28 cellular contexts compared by ENCODE assay signal in genomic region chr10:121772406-121772805, GRCh38.
A peak's percentile ranks its signal among the peaks of the same experiment; 100 is the strongest.
DNase-seq lines count a peak whose midpoint lies in the region; ATAC-seq, FAIRE-seq and TF ChIP-seq lines count a peak whose summit lies in the region.
"Had no signal": no experiment of that assay in that cellular context is flagged by ENCODE, and none has a peak within 500 bp of the region (broad histone marks: within the 10 kb centered on the region; RNA-seq: fewer than 3 reads in every experiment).

No MANE protein-coding gene starts in this region.

- no peak overlapping the region for H3K23ac ChIP-seq in trophoblast cell (ENCODE audit: low read length)

- peak overlapping the region; percentile 28 for H4K91ac ChIP-seq in trophoblast cell (ENCODE audit: low read depth, low read length)

- H2BK12ac ChIP-seq in trophoblast cell (ENCODE audit: low read length): no peak overlapping the region

- no peak overlapping the region for H4K8ac ChIP-seq in trophoblast cell (ENCODE audit: low read depth, low read length)

- H2AFZ ChIP-seq in trophoblast cell (ENCODE audit: insufficient read depth, low read length, poor library complexity): no peak overlapping the region

- H3K4me2 ChIP-seq in trophoblast cell (ENCODE audit: low read length): no peak overlapping the region
- H3K4me2 ChIP-seq: BLaER1 treated with 17β-estradiol and CSF1 and Interleukin-3, amounts not matched to agents 10 nM and 100 nM; SK-N-SH had no signal

- BruUV-seq in Caco-2 (replicated peaks; lab: Mats Ljungman, UMichigan): TSS peak; percentile 84

- H2BK120ac ChIP-seq in trophoblast cell (ENCODE audit: insufficient read depth, low read length, poor library complexity): no peak overlapping the region

- peak; percentile 47 to 58 for DNase-seq in Caco-2
- peak; percentile 3 for DNase-seq in SK-MEL-5 (ENCODE audit: low read depth, low spot score)
- DNase-seq in left ventricle myocardium superior: no peak
- DNase-seq in trophoblast cell: no peak
- DNase-seq in DMS114 treated with DMSO at 0.1 percent for 48 hours (lab: John Stamatoyannopoulos, UW; ENCODE audit: unreplicated experiment): no peak
- no peak for DNase-seq in pancreas
- DNase-seq: activated CD4-positive, alpha-beta T cell treated with anti-CD3 and anti-CD28 coated beads, Interleukin-2, amount 50 U/mL, for 1 hour; brain microvascular endothelial cell; DND-41; effector CD4-positive, alpha-beta T cell; foreskin keratinocyte; hippocampal formation; immature natural killer cell; Kasumi-1; NCI-H1694; NCI-H2171; NCI-H524; Peyer's patch; SK-N-SH; transverse colon had no signal

- no peaks in the 10 kb centered on the region for H3K36me3 ChIP-seq in Caco-2 (ENCODE audit: control insufficient read depth, insufficient read depth, low read length)
- no peaks in the 10 kb centered on the region for H3K36me3 ChIP-seq in trophoblast cell (ENCODE audit: control insufficient read depth in 1 of 2, insufficient read depth in 2 of 2, low read length in 2 of 2)
- no peaks in the 10 kb centered on the region for H3K36me3 ChIP-seq in pancreas
- H3K36me3 ChIP-seq: brain microvascular endothelial cell, Peyer's patch, transverse colon had no signal

- H3K4me3 Mint-ChIP-seq in Caco-2 (ENCODE audit: unreplicated experiment): peak overlapping the region; percentile 40
- H3K4me3 Mint-ChIP-seq: immature natural killer cell had no signal

- peak overlapping the region; percentile 67 for H3K27ac Mint-ChIP-seq in Caco-2 (ENCODE audit: unreplicated experiment)
- H3K27ac Mint-ChIP-seq: immature natural killer cell, progenitor cell of endocrine pancreas had no signal

- peaks cover 21% of the 10 kb centered on the region for H3K9me3 Mint-ChIP-seq in Caco-2 (ENCODE audit: unreplicated experiment)
- H3K9me3 Mint-ChIP-seq: immature natural killer cell had no signal

- POLR2A ChIA-PET in Caco-2 (lab: Charles Lee): interaction anchor here (0.5 to 1.8 kb wide), 4 partner anchors 22 to 340 kb away, joined by 3 to 4 read pairs (median 4); no protein-coding TSS in a partner anchor

- no peak overlapping the region for H2AK5ac ChIP-seq in trophoblast cell (ENCODE audit: low read length)

- no peak overlapping the region for H3K9ac ChIP-seq in trophoblast cell (ENCODE audit: low read length)
- H3K9ac ChIP-seq: BLaER1 treated with 17β-estradiol and CSF1 and Interleukin-3, amounts not matched to agents 10 nM and 100 nM; SK-N-SH had no signal

- intact Hi-C loops in Caco-2 (cut with micrococcal nuclease; ENCODE audit: unreplicated experiment) (loop anchor here (1.0 to 5.0 kb wide), 3 partner anchors 162 to 794 kb away; no protein-coding TSS in a partner anchor), left ventricle myocardium superior (cut with micrococcal nuclease) (no loop called here), pancreas (cut with DNase I) (no loop called here)

- H3K14ac ChIP-seq in trophoblast cell (ENCODE audit: low read length): no peak overlapping the region

- H2BK5ac ChIP-seq in trophoblast cell (ENCODE audit: low read depth, low read length, poor library complexity): no peak overlapping the region

- no peak for FAIRE-seq in pancreas (lab: Jason Lieb, UNC)
- FAIRE-seq: GM12891, H54, HepG2 had no signal

- TF ChIP-seq CTCF in Caco-2 (IDR thresholded peaks at IDR 0.05; ENCODE audit: insufficient read depth in 1 of 2, low read depth in 1 of 2, low read length in 1 of 2, severe bottlenecking in 1 of 2, unreplicated experiment in 1 of 2) (no peak), pancreas (IDR thresholded peaks at IDR 0.05) (no peak)

- no peaks in the 10 kb centered on the region for H3K79me2 ChIP-seq in trophoblast cell (ENCODE audit: control insufficient read depth, insufficient read depth, low read length, poor library complexity)

- peak; percentile 80 for ATAC-seq in left ventricle myocardium superior
- ATAC-seq in GM21528 (IDR thresholded peaks at IDR 0.05; ENCODE audit: low FRiP score, unreplicated experiment): no peak
- ATAC-seq in pancreas: no peak
- ATAC-seq in GM19328 (IDR thresholded peaks at IDR 0.05; ENCODE audit: unreplicated experiment): no peak
- ATAC-seq: foreskin keratinocyte, HepG2 had no signal

- H4K12ac ChIP-seq in trophoblast cell (ENCODE audit: low read depth, low read length): no peak overlapping the region

- no peaks in the 10 kb centered on the region for H3K27me3 Mint-ChIP-seq in Caco-2 (ENCODE audit: insufficient read depth, unreplicated experiment)
- H3K27me3 Mint-ChIP-seq: progenitor cell of endocrine pancreas had no signal

- peaks cover 24% of the 10 kb centered on the region for H3K9me3 ChIP-seq in Caco-2
- peaks cover 2% of the 10 kb centered on the region for H3K9me3 ChIP-seq in trophoblast cell (ENCODE audit: insufficient read depth, low read depth, low read length)
- no peaks in the 10 kb centered on the region for H3K9me3 ChIP-seq in pancreas
- H3K9me3 ChIP-seq: Peyer's patch, transverse colon had no signal

- no peak overlapping the region for H3K18ac ChIP-seq in trophoblast cell (ENCODE audit: low read length)

- no peaks in the 10 kb centered on the region for H3K79me1 ChIP-seq in trophoblast cell (ENCODE audit: low read length)

- CTCF ChIA-PET in Caco-2 (lab: Charles Lee): interaction anchor here (1.0 to 1.1 kb wide), 3 partner anchors 61 to 162 kb away, joined by 3 to 6 read pairs (median 3); no protein-coding TSS in a partner anchor

- WGBS in trophoblast cell (ENCODE audit: extremely low coverage, insufficient coverage, insufficient read length): no CpG with 5 or more reads among the region's 6 CpGs
- 97% methylated on average over 6 of the region's 6 CpGs for WGBS in pancreas, 2 donors

- H3K4me3 ChIP-seq in Caco-2 (ENCODE audit: low read depth, low read length) (no peak overlapping the region), trophoblast cell (ENCODE audit: low read depth, low read length) (no peak overlapping the region), pancreas (no peak overlapping the region)
- H3K4me3 ChIP-seq: BLaER1 treated with 17β-estradiol and CSF1 and Interleukin-3, amounts not matched to agents 10 nM and 100 nM; Peyer's patch; transverse colon had no signal

- peaks cover 37% of the 10 kb centered on the region for H3K36me3 Mint-ChIP-seq in Caco-2 (ENCODE audit: insufficient read depth, unreplicated experiment)

- H3K27me3 ChIP-seq in Caco-2 (replicated peaks; ENCODE audit: control insufficient read depth, insufficient read depth, low read length): no peaks in the 10 kb centered on the region
- no peaks in the 10 kb centered on the region for H3K27me3 ChIP-seq in trophoblast cell (ENCODE audit: insufficient read depth, low read length)
- no peaks in the 10 kb centered on the region for H3K27me3 ChIP-seq in pancreas
- H3K27me3 ChIP-seq: BLaER1 treated with 17β-estradiol and CSF1 and Interleukin-3, amounts not matched to agents 10 nM and 100 nM; brain microvascular endothelial cell; foreskin keratinocyte; Peyer's patch; transverse colon had no signal

- peaks cover 17% of the 10 kb centered on the region for H3K4me1 Mint-ChIP-seq in Caco-2 (ENCODE audit: low read depth, unreplicated experiment)

- H3K4ac ChIP-seq in trophoblast cell (ENCODE audit: low read depth, low read length): no peak overlapping the region

- H3K4me1 ChIP-seq in Caco-2 (peaks cover 67% of the 10 kb centered on the region), trophoblast cell (ENCODE audit: control insufficient read depth in 1 of 2, insufficient read depth in 2 of 2, low read length in 2 of 2) (peaks cover 0 to 1% of the 10 kb centered on the region in 2 experiments), pancreas (peaks cover 3 to 10% (median 4%) of the 10 kb centered on the region in 3 donors)
- H3K4me1 ChIP-seq: Peyer's patch had no signal

- in situ Hi-C loops in SK-MEL-5 (cut with HindIII; ENCODE audit: low pct_unique_long_range_greater_than_20kb, low sequenced_read_pairs): no loop called here

- H3K27ac ChIP-seq in trophoblast cell (ENCODE audit: low read depth, low read length) (no peak overlapping the region), pancreas (no peak overlapping the region)
- H3K27ac ChIP-seq: BLaER1 treated with 17β-estradiol and CSF1 and Interleukin-3, amounts not matched to agents 10 nM and 100 nM; brain microvascular endothelial cell; foreskin keratinocyte; Peyer's patch; VCaP had no signal

Comparison
In these comparisons a context has a peak if more than half of its experiments do, and no peak if none do; other contexts are left out.
1. DNase-seq: peak in Caco-2 (2 of 2) and SK-MEL-5 (single experiment); none in left ventricle myocardium superior (single experiment), trophoblast cell (0 of 2), DMS114 treated with DMSO at 0.1 percent for 48 hours (single experiment) and pancreas (0 of 6).